8 cellular contexts compared by ENCODE assay signal in the genomic region with DNA sequence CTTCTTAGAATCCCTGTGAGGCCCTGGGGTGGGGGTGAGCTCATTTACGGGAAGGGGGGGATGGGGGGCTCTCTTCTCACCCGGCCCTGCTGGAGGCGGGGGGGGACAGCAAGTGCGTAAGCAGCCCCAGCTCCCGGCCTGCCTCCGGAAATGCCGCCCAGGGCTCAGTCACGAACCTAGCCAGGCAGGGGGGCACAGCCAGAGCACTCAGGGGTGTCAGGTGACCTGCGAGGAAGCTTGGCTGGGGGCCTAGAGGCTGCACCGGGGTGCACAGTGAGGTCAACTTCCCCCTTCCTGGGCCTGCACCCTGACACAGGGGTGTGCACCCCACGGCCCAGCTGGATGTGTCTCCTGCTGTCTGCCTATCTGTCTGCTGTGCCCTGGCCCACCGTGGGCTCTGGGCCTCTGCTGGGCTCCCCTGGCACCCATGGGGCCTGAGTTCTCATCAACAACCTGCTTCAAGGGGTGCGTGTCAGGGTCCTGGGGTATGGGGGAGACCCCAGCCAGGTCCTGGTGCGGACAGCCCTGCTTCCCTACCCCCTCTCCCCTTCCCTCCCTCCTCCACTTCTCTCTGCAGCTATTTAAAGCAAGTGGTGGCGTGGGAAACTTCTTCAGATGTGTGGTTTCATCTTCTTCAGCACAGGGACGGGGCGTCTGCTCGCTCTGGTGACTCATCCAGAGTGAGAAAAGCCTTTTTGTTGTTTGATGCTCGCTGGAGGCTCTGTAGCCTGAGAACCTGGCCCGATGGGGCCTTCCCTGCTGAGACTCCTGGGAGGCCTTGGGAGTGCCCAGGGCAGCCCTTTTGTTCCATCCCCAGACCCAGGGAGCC.
A peak's percentile ranks its signal among the peaks of the same experiment; 100 is the strongest.
DNase-seq lines count a peak whose midpoint lies in the region; ATAC-seq and TF ChIP-seq lines count a peak whose summit lies in the region.

No MANE protein-coding gene starts in this region.

- no peaks in the 10 kb centered on the region for H3K36me3 Mint-ChIP-seq in natural killer cell

- H3K27ac Mint-ChIP-seq in natural killer cell = peak overlapping the region; percentile 93 to 99
- H3K27ac Mint-ChIP-seq in stimulated activated naive CD8-positive, alpha-beta T cell treated with anti-CD3 and anti-CD28 coated beads, Interleukin-15, amount 100 ng/mL, for 72 hours = peak overlapping the region; percentile 91 to 98

- H3K4me1 Mint-ChIP-seq in natural killer cell = peaks cover 42 to 71% of the 10 kb centered on the region in 2 donors
- H3K4me1 Mint-ChIP-seq in stimulated activated naive CD8-positive, alpha-beta T cell treated with anti-CD3 and anti-CD28 coated beads, Interleukin-15, amount 100 ng/mL, for 72 hours = peaks cover 46% of the 10 kb centered on the region

- ATAC-seq in GM18508 (IDR thresholded peaks at IDR 0.05; ENCODE audit: insufficient read depth, unreplicated experiment) (peak; percentile 42), HG02798 (IDR thresholded peaks at IDR 0.05; ENCODE audit: poor library complexity, unreplicated experiment) (peak; percentile 79), esophagus mucosa (peak; percentile 79), natural killer cell (peak; percentile 79 to 94 (median 86))
- ATAC-seq in stimulated activated naive CD8-positive, alpha-beta T cell treated with anti-CD3 and anti-CD28 coated beads, Interleukin-15, amount 100 ng/mL, for 72 hours = peak; percentile 92

- H3K4me1 ChIP-seq in BE2C = no peaks in the 10 kb centered on the region

- no peaks in the 10 kb centered on the region for H3K36me3 ChIP-seq in BE2C

- no peaks in the 10 kb centered on the region for H3K9me3 ChIP-seq in BE2C

- intact Hi-C loops in natural killer cell (cut with micrococcal nuclease) = loop anchor here (1.0 to 2.0 kb wide), 6 partner anchors 10 to 174 kb away; partner anchors contain the start of gene RUNX3

- no peaks in the 10 kb centered on the region for H3K9me3 Mint-ChIP-seq in natural killer cell
- no peaks in the 10 kb centered on the region for H3K9me3 Mint-ChIP-seq in stimulated activated naive CD8-positive, alpha-beta T cell treated with anti-CD3 and anti-CD28 coated beads, Interleukin-15, amount 100 ng/mL, for 72 hours

- no peak for TF ChIP-seq CTCF in natural killer cell (IDR thresholded peaks at IDR 0.05)
- TF ChIP-seq CTCF in BE2C (IDR thresholded peaks at IDR 0.05; ENCODE audit: low read depth, low read length) = no peak

- H3K4me3 Mint-ChIP-seq in natural killer cell = peak overlapping the region; percentile 85
- peak overlapping the region; percentile 85 for H3K4me3 Mint-ChIP-seq in stimulated activated naive CD8-positive, alpha-beta T cell treated with anti-CD3 and anti-CD28 coated beads, Interleukin-15, amount 100 ng/mL, for 72 hours

- no peaks in the 10 kb centered on the region for H3K27me3 ChIP-seq in BE2C

- no peak overlapping the region for H3K4me3 ChIP-seq in BE2C (ENCODE audit: low read depth, low read length)

- no peaks in the 10 kb centered on the region for H3K27me3 Mint-ChIP-seq in natural killer cell (ENCODE audit: low read depth in 2 of 2)
- H3K27me3 Mint-ChIP-seq in stimulated activated naive CD8-positive, alpha-beta T cell treated with anti-CD3 and anti-CD28 coated beads, Interleukin-15, amount 100 ng/mL, for 72 hours = no peaks in the 10 kb centered on the region

- DNase-seq in NOMO-1 treated with DMSO at 0.1 percent for 48 hours (lab: John Stamatoyannopoulos, UW; ENCODE audit: unreplicated experiment) = peak; percentile 89
- DNase-seq in activated CD8-positive, alpha-beta memory T cell treated with anti-CD3 and anti-CD28 coated beads, Interleukin-2, amount 50 U/mL, for 4 hours = peak; percentile 94
- DNase-seq in natural killer cell = peak; percentile 90
- DNase-seq in stimulated activated naive CD8-positive, alpha-beta T cell treated with anti-CD3 and anti-CD28 coated beads, Interleukin-15, amount 100 ng/mL, for 72 hours = peak; percentile 98 to 99
- DNase-seq in BE2C = no peak

Comparison
In these comparisons a context has a peak if more than half of its experiments do, and no peak if none do; other contexts are left out.
1. ATAC-seq: peak in every context shown above with its lines; median percentile 92 in stimulated activated naive CD8-positive, alpha-beta T cell treated with anti-CD3 and anti-CD28 coated beads, Interleukin-15, amount 100 ng/mL, for 72 hours; 86 in natural killer cell; 79 in HG02798; 79 in esophagus mucosa; 42 in GM18508.